Comparison of ENCODE assay signal across 10 cellular contexts in genomic region chr6:57262901-57263694, GRCh38. TPM values are rescaled to one million over a fixed set of nuclear protein-coding genes. Genes with fewer than 3 reads are reported as not detected.
A peak's percentile ranks its signal among the peaks of the same experiment; 100 is the strongest.
DNase-seq lines count a peak whose midpoint lies in the region; ATAC-seq, FAIRE-seq and TF ChIP-seq lines count a peak whose summit lies in the region.
"Had no signal": no experiment of that assay in that cellular context is flagged by ENCODE, and none has a peak within 500 bp of the region (broad histone marks: within the 10 kb centered on the region; RNA-seq: fewer than 3 reads in every experiment).

No MANE protein-coding gene starts in this region.

- peak overlapping the region; percentile 86 for H3K9ac ChIP-seq in mesenchymal stem cell (ENCODE audit: low read length)

- no peak overlapping the region for H4K8ac ChIP-seq in mesenchymal stem cell (ENCODE audit: low read length)

- H3K36me3 ChIP-seq in mesenchymal stem cell (ENCODE audit: control insufficient read depth in 1 of 2, insufficient read depth in 2 of 2, low read depth in 1 of 2, low read length in 2 of 2) = no peaks in the 10 kb centered on the region
- no peaks in the 10 kb centered on the region for H3K36me3 ChIP-seq in thyroid gland
- no peaks in the 10 kb centered on the region for H3K36me3 ChIP-seq in SJCRH30

- H3K4me1 ChIP-seq in mesenchymal stem cell (ENCODE audit: control insufficient read depth, insufficient read depth, low read depth, low read length) = peaks cover 3% of the 10 kb centered on the region
- peaks cover 33 to 42% of the 10 kb centered on the region in 2 donors for H3K4me1 ChIP-seq in thyroid gland
- H3K4me1 ChIP-seq in SJCRH30 = no peaks in the 10 kb centered on the region

- no peak overlapping the region for H2BK12ac ChIP-seq in mesenchymal stem cell (ENCODE audit: low read length in 2 of 2)

- no peak overlapping the region for H3K4ac ChIP-seq in mesenchymal stem cell (ENCODE audit: low read depth in 1 of 2, low read length in 2 of 2)

- peak; percentile 30 for ATAC-seq in activated CD4-positive, alpha-beta T cell treated with anti-CD3 and anti-CD28 coated beads for 36 hours
- no peak for ATAC-seq in WTC11

- DNase-seq in activated CD4-positive, alpha-beta T cell treated with anti-CD3 and anti-CD28 coated beads for 36 hours = no peak
- no peak for DNase-seq in activated CD4-positive, alpha-beta T cell treated with anti-CD3 and anti-CD28 coated beads, Interleukin-2, amount 50 U/mL, for 48 hours
- DNase-seq in caudate nucleus (lab: John Stamatoyannopoulos, UW) (peak in 5 of 61 donors; percentile 3 to 18 (median 11)), mesenchymal stem cell (peak; percentile 85), thyroid gland (no peak), D721Med (ENCODE audit: insufficient read length, low spot score) (no peak), WTC11 (ENCODE audit: low spot score) (no peak), SJCRH30 (no peak)
- DNase-seq: 8988T, endodermal cell had no signal

- peak overlapping the region in 1 of 2 experiments; percentile 28 for H3K18ac ChIP-seq in mesenchymal stem cell (ENCODE audit: low read depth in 1 of 2, low read length in 2 of 2)

- H3K27ac Mint-ChIP-seq in activated CD4-positive, alpha-beta T cell treated with anti-CD3 and anti-CD28 coated beads for 36 hours = no peak overlapping the region
- no peak overlapping the region for H3K27ac Mint-ChIP-seq in WTC11
- H3K27ac Mint-ChIP-seq: endodermal cell had no signal

- no peak overlapping the region for H2BK15ac ChIP-seq in mesenchymal stem cell (ENCODE audit: low read depth, poor library complexity, severe bottlenecking)

- H3K4me3 ChIP-seq in mesenchymal stem cell (ENCODE audit: insufficient read depth in 1 of 2, low read depth in 1 of 2, low read length in 2 of 2) (peak overlapping the region in 1 of 2 experiments; percentile 48), thyroid gland (replicated peaks in 1 of 3) (no peak overlapping the region), SJCRH30 (no peak overlapping the region)

- no peak for TF ChIP-seq POLR2A in thyroid gland (IDR thresholded peaks at IDR 0.05)

- POLR2A ChIA-PET in activated CD4-positive, alpha-beta T cell treated with anti-CD3 and anti-CD28 coated beads for 36 hours (lab: Charles Lee) = no interaction called here
- POLR2A ChIA-PET in WTC11 (lab: Charles Lee) = no interaction called here

- H3K27me3 Mint-ChIP-seq in activated CD4-positive, alpha-beta T cell treated with anti-CD3 and anti-CD28 coated beads for 36 hours = peaks cover 10% of the 10 kb centered on the region
- no peaks in the 10 kb centered on the region; the same call in 1 of the 2 replicates for H3K27me3 Mint-ChIP-seq in WTC11 (ENCODE audit: low read depth)

- no peaks in the 10 kb centered on the region for H3K36me3 Mint-ChIP-seq in activated CD4-positive, alpha-beta T cell treated with anti-CD3 and anti-CD28 coated beads for 36 hours (ENCODE audit: low read depth)
- H3K36me3 Mint-ChIP-seq in WTC11 = no peaks in the 10 kb centered on the region

- intact Hi-C loops in activated CD4-positive, alpha-beta T cell treated with anti-CD3 and anti-CD28 coated beads for 36 hours (cut with DNase I, micrococcal nuclease) = no loop called here
- intact Hi-C loops in thyroid gland (cut with DNase I) = no loop called here

- no peak overlapping the region for H2BK120ac ChIP-seq in mesenchymal stem cell (ENCODE audit: low read depth, low read length)

- H4K91ac ChIP-seq in mesenchymal stem cell (ENCODE audit: low read length) = peak overlapping the region; percentile 8

- H3K4me1 Mint-ChIP-seq in activated CD4-positive, alpha-beta T cell treated with anti-CD3 and anti-CD28 coated beads for 36 hours = peaks cover 28% of the 10 kb centered on the region
- H3K4me1 Mint-ChIP-seq in WTC11 = no peaks in the 10 kb centered on the region
- H3K4me1 Mint-ChIP-seq: endodermal cell had no signal

- H3K9me3 ChIP-seq in mesenchymal stem cell (ENCODE audit: control insufficient read depth, low read length) (no peaks in the 10 kb centered on the region), thyroid gland (no peaks in the 10 kb centered on the region), SJCRH30 (replicated peaks) (no peaks in the 10 kb centered on the region)

- H2AFZ ChIP-seq in mesenchymal stem cell (ENCODE audit: low read depth, low read length) = no peak overlapping the region

- H3K27ac ChIP-seq in caudate nucleus (ENCODE audit: low read depth, low read length) (peak overlapping the region; percentile 74), mesenchymal stem cell (ENCODE audit: low read length, poor library complexity, severe bottlenecking) (no peak overlapping the region), thyroid gland (peak overlapping the region; percentile 61 to 99 (median 87)), SJCRH30 (no peak overlapping the region)

- H3K23ac ChIP-seq in mesenchymal stem cell (ENCODE audit: low read length in 2 of 2) = no peak overlapping the region

- no peak overlapping the region for H3K4me3 Mint-ChIP-seq in activated CD4-positive, alpha-beta T cell treated with anti-CD3 and anti-CD28 coated beads for 36 hours
- no peak overlapping the region for H3K4me3 Mint-ChIP-seq in WTC11
- H3K4me3 Mint-ChIP-seq: endodermal cell had no signal

- H3K27me3 ChIP-seq in mesenchymal stem cell (ENCODE audit: control insufficient read depth in 1 of 2, insufficient read depth in 1 of 2, low read length in 2 of 2) (no peaks in the 10 kb centered on the region), thyroid gland (no peaks in the 10 kb centered on the region), SJCRH30 (no peaks in the 10 kb centered on the region)

- no peaks in the 10 kb centered on the region for H3K79me1 ChIP-seq in mesenchymal stem cell (replicated peaks; ENCODE audit: low read length, poor library complexity, severe bottlenecking)

- H3K14ac ChIP-seq in mesenchymal stem cell (ENCODE audit: low read length in 2 of 2) = no peak overlapping the region

- TF ChIP-seq CTCF in thyroid gland (IDR thresholded peaks at IDR 0.05) (no peak), D721Med (IDR thresholded peaks at IDR 0.05; ENCODE audit: insufficient read depth, missing control alignments) (no peak), WTC11 (IDR thresholded peaks at IDR 0.05) (no peak)

- 47% methylated on average over 2 of the region's 3 CpGs for WGBS in mesenchymal stem cell
- 55 to 69% methylated on average over 3 of the region's 3 CpGs for WGBS in thyroid gland, 2 donors

- CTCF ChIA-PET in activated CD4-positive, alpha-beta T cell treated with anti-CD3 and anti-CD28 coated beads for 36 hours (lab: Charles Lee) = interaction anchor here (1.0 kb wide), 1 partner anchor 59 kb away, joined by 5 read pairs; no protein-coding TSS in a partner anchor
- CTCF ChIA-PET in WTC11 (lab: Charles Lee) = no interaction called here

- no peaks in the 10 kb centered on the region for H3K9me3 Mint-ChIP-seq in activated CD4-positive, alpha-beta T cell treated with anti-CD3 and anti-CD28 coated beads for 36 hours (ENCODE audit: low read depth)
- H3K9me3 Mint-ChIP-seq in WTC11 = no peaks in the 10 kb centered on the region
- H3K9me3 Mint-ChIP-seq: endodermal cell had no signal

- no peak overlapping the region for H3K4me2 ChIP-seq in mesenchymal stem cell (ENCODE audit: low read length, poor library complexity, severe bottlenecking)

- H2BK5ac ChIP-seq in mesenchymal stem cell (ENCODE audit: low read depth, low read length, poor library complexity, severe bottlenecking) = no peak overlapping the region

- FAIRE-seq in D721Med (lab: Jason Lieb, UNC) = no peak

- H2AK5ac ChIP-seq in mesenchymal stem cell (ENCODE audit: low read length, severe bottlenecking) = peak overlapping the region; percentile 54

TF ChIP-seq in WTC11, 78 proteins besides CTCF, POLR2A, EP300 and RAD21 (continues in another document):
- TF ChIP-seq NFYB (CRISPR knock-in tag; conservative IDR thresholded peaks at IDR 0.05; ENCODE audit: low read depth) (no peak), RORB (CRISPR knock-in tag; IDR thresholded peaks at IDR 0.05) (no peak), HMGA2 (CRISPR knock-in tag; IDR thresholded peaks at IDR 0.05) (no peak), ZNF232 (CRISPR knock-in tag; IDR thresholded peaks at IDR 0.05) (no peak), SP1 (CRISPR knock-in tag; conservative IDR thresholded peaks at IDR 0.05) (no peak), GTF2I (CRISPR knock-in tag; conservative IDR thresholded peaks at IDR 0.05) (no peak), ZNF219 (CRISPR knock-in tag; IDR thresholded peaks at IDR 0.05; ENCODE audit: borderline replicate concordance) (no peak), EMX1 (CRISPR knock-in tag; IDR thresholded peaks at IDR 0.05) (no peak), KAT7 (CRISPR knock-in tag; IDR thresholded peaks at IDR 0.05; ENCODE audit: borderline replicate concordance) (no peak), FOXP4 (CRISPR knock-in tag; IDR thresholded peaks at IDR 0.05) (no peak), ZNF671 (CRISPR knock-in tag; IDR thresholded peaks at IDR 0.05) (no peak)

RNA-seq across cellular contexts. Expression of gene RAB23, which starts 41.0 kb away (rescaled TPM):
- 1 to 10 TPM; 1.4 to 1.5 TPM for total RNA-seq in activated CD4-positive, alpha-beta T cell treated with anti-CD3 and anti-CD28 coated beads for 36 hours
- polyA plus RNA-seq in mesenchymal stem cell (2013, experiment 1 of 2) = 21.7 TPM
- 22.7 TPM for polyA plus RNA-seq in mesenchymal stem cell (2013, experiment 2 of 2)
- total RNA-seq in thyroid gland (10 to 100 TPM; 19.6 to 38.9 (median 27.9) TPM), WTC11 (2021) (11.3 to 14.8 TPM (median 14.5 TPM) in 3 replicates)
- total RNA-seq in SJCRH30 (2014; rRNA removed; shearing (Covaris generic)) = 22.4 and 24.2 TPM in 2 replicates

RNA-seq across cellular contexts. Expression of gene PRIM2, which starts 54.3 kb away (rescaled TPM):
- 10 to 100 TPM; 36.4 to 42.3 TPM for total RNA-seq in activated CD4-positive, alpha-beta T cell treated with anti-CD3 and anti-CD28 coated beads for 36 hours
- 4.5 TPM for polyA plus RNA-seq in mesenchymal stem cell (2013, experiment 1 of 2)
- polyA plus RNA-seq in mesenchymal stem cell (2013, experiment 2 of 2) = 5.2 TPM
- total RNA-seq in thyroid gland = 10 to 100 TPM; 11.0 to 16.2 (median 13.3) TPM
- 38.2 to 42.2 TPM (median 40.9 TPM) in 3 replicates for total RNA-seq in WTC11 (2021)
- total RNA-seq in SJCRH30 (2014; rRNA removed; shearing (Covaris generic)) = 32.5 and 33.5 TPM in 2 replicates

Comparison
In these comparisons a context has a peak if more than half of its experiments do, and no peak if none do; other contexts are left out.
1. H3K27ac ChIP-seq: peak in caudate nucleus (single experiment) and thyroid gland (3 of 3); none in mesenchymal stem cell (single experiment) and SJCRH30 (single experiment).